Comparison of ENCODE assay signal across 1 cellular context in the genomic region with DNA sequence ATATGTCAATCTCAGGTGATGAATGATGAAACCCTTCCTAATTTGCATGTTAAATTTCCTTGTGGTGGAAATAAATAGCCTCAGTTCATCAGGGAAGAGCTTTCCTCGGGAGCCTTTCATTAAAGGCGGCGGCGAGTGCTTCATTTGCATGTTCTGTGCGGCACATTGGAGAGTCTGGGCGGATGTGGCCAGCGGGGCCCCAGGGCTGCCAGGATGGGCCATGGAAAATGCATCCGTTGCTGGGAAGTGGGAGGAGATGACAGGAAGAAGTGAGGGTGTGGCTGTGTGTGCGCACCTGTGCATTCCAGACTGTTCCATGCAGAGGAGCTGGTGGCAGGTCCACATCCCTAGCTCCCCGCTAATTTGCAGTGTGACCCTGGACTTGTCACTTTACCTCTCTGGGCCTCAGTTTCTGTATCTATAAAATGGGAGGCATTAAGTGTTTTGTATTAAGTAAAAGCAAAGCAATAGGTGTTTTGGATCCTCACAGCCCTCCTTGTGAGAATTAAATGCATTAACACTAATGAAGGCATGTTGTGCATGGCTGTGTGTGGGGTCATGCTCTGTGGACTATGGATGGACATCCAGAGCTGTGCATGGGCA.
TF ChIP-seq lines count a peak whose summit lies in the region.

No MANE protein-coding gene starts in this region.

TF ChIP-seq in HCT116, 20 proteins besides CTCF, POLR2A, EP300 and RAD21 (continued from another document):
- TF ChIP-seq, protein P1, sequence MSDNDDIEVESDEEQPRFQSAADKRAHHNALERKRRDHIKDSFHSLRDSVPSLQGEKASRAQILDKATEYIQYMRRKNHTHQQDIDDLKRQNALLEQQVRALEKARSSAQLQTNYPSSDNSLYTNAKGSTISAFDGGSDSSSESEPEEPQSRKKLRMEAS (IDR thresholded peaks at IDR 0.05), result no peak
- TF ChIP-seq CBX3 (IDR thresholded peaks at IDR 0.05; ENCODE audit: low read depth), result no peak
- no peak for TF ChIP-seq JUND (IDR thresholded peaks at IDR 0.05)
- no peak for TF ChIP-seq EZH2 (IDR thresholded peaks at IDR 0.05)
- TF ChIP-seq TCF7L2 (IDR thresholded peaks at IDR 0.05; ENCODE audit: borderline replicate concordance, extremely low read depth, insufficient read depth, insufficient read length), result no peak
- TF ChIP-seq, protein P2, sequence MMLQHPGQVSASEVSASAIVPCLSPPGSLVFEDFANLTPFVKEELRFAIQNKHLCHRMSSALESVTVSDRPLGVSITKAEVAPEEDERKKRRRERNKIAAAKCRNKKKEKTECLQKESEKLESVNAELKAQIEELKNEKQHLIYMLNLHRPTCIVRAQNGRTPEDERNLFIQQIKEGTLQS (IDR thresholded peaks at IDR 0.05), result no peak
- TF ChIP-seq ZFX (IDR thresholded peaks at IDR 0.05), result no peak
- no peak for TF ChIP-seq SP1 (IDR thresholded peaks at IDR 0.05; ENCODE audit: low read depth)
- TF ChIP-seq ELF1 (IDR thresholded peaks at IDR 0.05; ENCODE audit: borderline replicate concordance, low read depth), result no peak
- TF ChIP-seq, protein P3, sequence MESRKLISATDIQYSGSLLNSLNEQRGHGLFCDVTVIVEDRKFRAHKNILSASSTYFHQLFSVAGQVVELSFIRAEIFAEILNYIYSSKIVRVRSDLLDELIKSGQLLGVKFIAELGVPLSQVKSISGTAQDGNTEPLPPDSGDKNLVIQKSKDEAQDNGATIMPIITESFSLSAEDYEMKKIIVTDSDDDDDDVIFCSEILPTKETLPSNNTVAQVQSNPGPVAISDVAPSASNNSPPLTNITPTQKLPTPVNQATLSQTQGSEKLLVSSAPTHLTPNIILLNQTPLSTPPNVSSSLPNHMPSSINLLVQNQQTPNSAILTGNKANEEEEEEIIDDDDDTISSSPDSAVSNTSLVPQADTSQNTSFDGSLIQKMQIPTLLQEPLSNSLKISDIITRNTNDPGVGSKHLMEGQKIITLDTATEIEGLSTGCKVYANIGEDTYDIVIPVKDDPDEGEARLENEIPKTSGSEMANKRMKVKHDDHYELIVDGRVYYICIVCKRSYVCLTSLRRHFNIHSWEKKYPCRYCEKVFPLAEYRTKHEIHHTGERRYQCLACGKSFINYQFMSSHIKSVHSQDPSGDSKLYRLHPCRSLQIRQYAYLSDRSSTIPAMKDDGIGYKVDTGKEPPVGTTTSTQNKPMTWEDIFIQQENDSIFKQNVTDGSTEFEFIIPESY (IDR thresholded peaks at IDR 0.05; ENCODE audit: extremely low read depth, insufficient replicate concordance, low read length), result no peak
